ENCODE assay signal across 10 cellular contexts in the genomic region with DNA sequence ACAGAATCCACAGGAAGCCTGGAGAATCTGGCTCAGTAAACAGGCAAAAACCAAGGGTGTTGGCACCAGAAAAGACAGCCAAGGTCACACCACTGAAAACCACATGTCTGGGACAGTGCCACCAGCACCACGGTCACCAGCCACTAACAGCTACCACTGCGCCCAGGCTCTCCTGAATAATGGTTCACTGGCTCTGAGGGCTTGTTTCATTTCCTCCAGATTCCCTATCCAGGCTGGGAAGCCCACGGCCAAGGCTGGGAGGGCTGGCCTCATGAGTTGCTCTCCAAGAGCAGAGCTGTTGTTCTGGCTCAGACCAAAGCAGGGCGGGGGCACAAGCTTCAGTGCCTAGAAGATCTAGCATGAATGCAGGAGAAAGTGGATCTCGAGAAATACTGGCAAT. TPM values are rescaled to one million over a fixed set of nuclear protein-coding genes. Genes with fewer than 3 reads are reported as not detected.
DNase-seq lines count a peak whose midpoint lies in the region; ATAC-seq and TF ChIP-seq lines count a peak whose summit lies in the region.
"Had no signal": no experiment of that assay in that cellular context is flagged by ENCODE, and none has a peak within 500 bp of the region (broad histone marks: within the 10 kb centered on the region; RNA-seq: fewer than 3 reads in every experiment).

No MANE protein-coding gene starts in this region.

- no peak overlapping the region for H4K8ac ChIP-seq in mesendoderm (ENCODE audit: low read depth, low read length)

- H3K27ac Mint-ChIP-seq in stimulated activated naive B cell treated with anti-CD40 and anti-IgM and Interleukin-4, amounts not matched to agents 10 μg/mL and 1 μg/mL and 100 μg/mL, for 72 hours: no peak overlapping the region

- H3K4me3 ChIP-seq in A673 (ENCODE audit: low read depth, low read length, poor library complexity, severe bottlenecking) (no peak overlapping the region), MG63 (no peak overlapping the region), body of pancreas (no peak overlapping the region), mesendoderm (ENCODE audit: low read length) (no peak overlapping the region)

- H3K56ac ChIP-seq in mesendoderm (ENCODE audit: low read length): peak overlapping the region; percentile 1

- peaks cover 0 to 3% of the 10 kb centered on the region in 2 donors for H3K9me3 Mint-ChIP-seq in stimulated activated naive B cell treated with anti-CD40 and anti-IgM and Interleukin-4, amounts not matched to agents 10 μg/mL and 1 μg/mL and 100 μg/mL, for 72 hours

- no peak overlapping the region for H3K9ac ChIP-seq in mesendoderm (ENCODE audit: low read length)

- H3K4me1 Mint-ChIP-seq in stimulated activated naive B cell treated with anti-CD40 and anti-IgM and Interleukin-4, amounts not matched to agents 10 μg/mL and 1 μg/mL and 100 μg/mL, for 72 hours: peaks cover 0 to 6% of the 10 kb centered on the region in 2 donors

- no peak for TF ChIP-seq CTCF in A673 (conservative IDR thresholded peaks at IDR 0.05; ENCODE audit: low read depth, low read length)
- TF ChIP-seq CTCF in body of pancreas (IDR thresholded peaks at IDR 0.05): no peak
- no peak for TF ChIP-seq CTCF in GM13976 (IDR thresholded peaks at IDR 0.05; ENCODE audit: borderline replicate concordance, control extremely low read depth, extremely low read depth, insufficient read depth, missing control alignments)

- peak overlapping the region; percentile 8 for H3K4ac ChIP-seq in mesendoderm (ENCODE audit: low read depth, low read length)

- 23 to 25% methylated on average over 5 of the region's 5 CpGs for WGBS in body of pancreas, 2 donors
- WGBS in mesendoderm (ENCODE audit: extremely low coverage, insufficient coverage, low lambda C conversion rate): no CpG with 5 or more reads among the region's 5 CpGs

- H3K27ac ChIP-seq in A673 (ENCODE audit: low read depth, low read length, poor library complexity, severe bottlenecking): peak overlapping the region; percentile 29
- peak overlapping the region; percentile 59 to 88 (median 74) for H3K27ac ChIP-seq in body of pancreas
- H3K27ac ChIP-seq in mesendoderm (ENCODE audit: low read depth, low read length): peak overlapping the region; percentile 75

- no peak overlapping the region for H2BK15ac ChIP-seq in mesendoderm (replicated peaks; ENCODE audit: low read depth)

- H3K79me1 ChIP-seq in mesendoderm (ENCODE audit: low read length): no peaks in the 10 kb centered on the region

- intact Hi-C loops in A673 (cut with micrococcal nuclease; ENCODE audit: unreplicated experiment) (loop anchor here (2.0 kb wide), 1 partner anchor 200 kb away; no protein-coding TSS in a partner anchor), body of pancreas (cut with DNase I) (no loop called here)

- no peak for TF ChIP-seq POLR2A in body of pancreas (IDR thresholded peaks at IDR 0.05)

- H3K4me3 Mint-ChIP-seq in stimulated activated naive B cell treated with anti-CD40 and anti-IgM and Interleukin-4, amounts not matched to agents 10 μg/mL and 1 μg/mL and 100 μg/mL, for 72 hours: no peak overlapping the region

- H3K4me2 ChIP-seq in mesendoderm (ENCODE audit: low read length): no peak overlapping the region

- CTCF ChIA-PET in A673 (lab: Charles Lee): interaction anchor here (0.6 kb wide), 1 partner anchor 36 kb away, joined by 6 read pairs; no protein-coding TSS in a partner anchor

- H4K5ac ChIP-seq in mesendoderm (ENCODE audit: low read length): no peak overlapping the region

- BruUV-seq in A673 (replicated peaks; lab: Mats Ljungman, UMichigan): no TSS peak

- H3K79me2 ChIP-seq in mesendoderm (ENCODE audit: control insufficient read depth, insufficient read depth, low read length): no peaks in the 10 kb centered on the region

- H3K4me1 ChIP-seq in A673 (ENCODE audit: insufficient read depth, low read length, poor library complexity, severe bottlenecking) (peaks cover 38% of the 10 kb centered on the region), body of pancreas (peaks cover 35% of the 10 kb centered on the region), mesendoderm (ENCODE audit: control insufficient read depth, low read depth, low read length) (peaks cover 22% of the 10 kb centered on the region)

- no peak for DNase-seq in A673 (ENCODE audit: low spot score)
- DNase-seq in MG63: peak; percentile 72
- peak; percentile 71 to 82 (median 80) for DNase-seq in body of pancreas
- peak; percentile 56 for DNase-seq in mesendoderm
- DNase-seq in GM13976 (ENCODE audit: low spot score): no peak
- no peak for DNase-seq in stimulated activated naive B cell treated with anti-CD40 and anti-IgM and Interleukin-4, amounts not matched to agents 10 μg/mL and 1 μg/mL and 100 μg/mL, for 72 hours
- no peak for DNase-seq in activated naive CD4-positive, alpha-beta T cell treated with anti-CD3 and anti-CD28 coated beads, Interleukin-2, amount 50 U/mL, for 16 hours
- DNase-seq: activated CD8-positive, alpha-beta memory T cell treated with anti-CD3 and anti-CD28 coated beads, Interleukin-2, amount 50 U/mL, for 48 hours had no signal

- H3K9me3 ChIP-seq in A673 (ENCODE audit: low read depth, low read length, poor library complexity, severe bottlenecking): no peaks in the 10 kb centered on the region
- H3K9me3 ChIP-seq in MG63: no peaks in the 10 kb centered on the region; the same call in 1 of the 2 replicates
- no peaks in the 10 kb centered on the region for H3K9me3 ChIP-seq in body of pancreas

- no peak overlapping the region for H2AK5ac ChIP-seq in mesendoderm (ENCODE audit: low read length)

- H2BK120ac ChIP-seq in mesendoderm (ENCODE audit: low read depth, low read length): peak overlapping the region; percentile 1

- no peak overlapping the region for H3K23ac ChIP-seq in mesendoderm (ENCODE audit: low read length)

- peak overlapping the region; percentile 39 for H2BK5ac ChIP-seq in mesendoderm (ENCODE audit: low read length)

- H3K36me3 ChIP-seq in A673 (ENCODE audit: insufficient read depth, low read length, poor library complexity, severe bottlenecking) (no peaks in the 10 kb centered on the region), MG63 (no peaks in the 10 kb centered on the region), body of pancreas (replicated peaks in 1 of 2; ENCODE audit: insufficient read depth in 1 of 2, low read depth in 2 of 2) (no peaks in the 10 kb centered on the region), mesendoderm (ENCODE audit: control insufficient read depth, insufficient read depth, low read length) (no peaks in the 10 kb centered on the region)

- peak overlapping the region; percentile 42 for H3K18ac ChIP-seq in mesendoderm (ENCODE audit: low read length)

- in situ Hi-C loops in GM13976 (cut with MboI; ENCODE audit: low sequenced_read_pairs, unreplicated experiment): no loop called here

- ATAC-seq in body of pancreas (peak; percentile 79), GM21526 (IDR thresholded peaks at IDR 0.05; ENCODE audit: low FRiP score, unreplicated experiment) (no peak)
- ATAC-seq in stimulated activated naive B cell treated with anti-CD40 and anti-IgM and Interleukin-4, amounts not matched to agents 10 μg/mL and 1 μg/mL and 100 μg/mL, for 72 hours (replicated peaks): no peak
- ATAC-seq: HCT116 had no signal

- POLR2A ChIA-PET in A673 (lab: Charles Lee; ENCODE audit: low non-redundant PET): no interaction called here

- H3K27me3 Mint-ChIP-seq in stimulated activated naive B cell treated with anti-CD40 and anti-IgM and Interleukin-4, amounts not matched to agents 10 μg/mL and 1 μg/mL and 100 μg/mL, for 72 hours: peaks cover 0 to 3% of the 10 kb centered on the region in 2 donors

- H3K27me3 ChIP-seq in A673 (replicated peaks; ENCODE audit: insufficient read depth, low read depth, low read length, poor library complexity): no peaks in the 10 kb centered on the region
- H3K27me3 ChIP-seq in MG63: no peaks in the 10 kb centered on the region
- no peaks in the 10 kb centered on the region for H3K27me3 ChIP-seq in body of pancreas
- H3K27me3 ChIP-seq in mesendoderm (ENCODE audit: insufficient read depth, low read length, poor library complexity): no peaks in the 10 kb centered on the region

- H3K36me3 Mint-ChIP-seq in stimulated activated naive B cell treated with anti-CD40 and anti-IgM and Interleukin-4, amounts not matched to agents 10 μg/mL and 1 μg/mL and 100 μg/mL, for 72 hours: no peaks in the 10 kb centered on the region

RNA-seq across cellular contexts. Expression of gene PTGFRN, which starts 54.5 kb away (rescaled TPM):
- total RNA-seq in A673 (2021) (29.5 and 34.3 TPM in 2 replicates), body of pancreas (10 to 100 TPM; 35.0 to 76.8 TPM)
- 35.6 and 56.6 TPM in 2 replicates for total RNA-seq in MG63 (2014; rRNA removed; shearing (Covaris generic); ENCODE audit: low replicate concordance)
- polyA plus RNA-seq in mesendoderm (2013, experiment 1 of 2): 49.3 TPM
- polyA plus RNA-seq in mesendoderm (2013, experiment 2 of 2): 46.6 TPM

Comparison
In these comparisons a context has a peak if more than half of its experiments do, and no peak if none do; other contexts are left out.
1. DNase-seq: peak in MG63 (single experiment), body of pancreas (4 of 4) and mesendoderm (single experiment); none in A673 (single experiment), GM13976 (single experiment), stimulated activated naive B cell treated with anti-CD40 and anti-IgM and Interleukin-4, amounts not matched to agents 10 μg/mL and 1 μg/mL and 100 μg/mL, for 72 hours (single experiment) and activated naive CD4-positive, alpha-beta T cell treated with anti-CD3 and anti-CD28 coated beads, Interleukin-2, amount 50 U/mL, for 16 hours (single experiment).
2. Peak in every context shown above with its lines, with median percentiles within 50 percentile points of each other: H3K27ac ChIP-seq.